8 cellular contexts compared by ENCODE assay signal in the genomic region with DNA sequence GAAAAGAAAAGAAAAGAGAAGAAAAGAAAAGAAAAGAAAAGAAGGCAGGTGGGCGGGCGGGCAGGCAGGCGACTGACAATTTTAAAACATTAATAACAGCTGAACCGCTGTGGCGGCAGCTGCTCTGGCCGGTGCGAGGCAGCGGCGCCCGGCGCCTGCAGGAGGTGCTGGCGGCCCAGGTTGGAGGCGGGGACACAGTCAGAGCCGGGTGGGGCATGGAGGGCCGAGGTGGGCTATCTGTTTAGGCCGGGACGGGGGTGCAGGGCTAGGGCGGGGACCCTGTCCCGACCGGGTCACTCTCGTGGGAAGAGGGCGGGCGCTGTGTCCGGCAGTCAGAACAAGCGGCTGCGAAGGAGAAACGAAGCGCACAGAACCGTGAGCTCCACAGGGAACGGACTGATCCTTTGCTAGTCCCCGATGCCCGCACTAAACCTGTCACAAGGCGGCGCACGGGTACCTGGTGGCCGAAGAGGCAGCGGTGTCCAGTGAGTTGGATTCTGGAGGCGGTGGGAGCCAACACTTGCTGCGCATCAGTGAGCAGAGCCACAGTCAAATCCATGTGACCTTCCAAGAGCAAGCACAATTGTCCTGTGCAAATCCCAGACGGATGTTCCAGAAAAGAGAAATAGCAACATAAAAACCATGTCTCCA. TPM values are rescaled to one million over a fixed set of nuclear protein-coding genes. Genes with fewer than 3 reads are reported as not detected.
DNase-seq lines count a peak whose midpoint lies in the region; ATAC-seq and TF ChIP-seq lines count a peak whose summit lies in the region.

No MANE protein-coding gene starts in this region.

- H3K27me3 ChIP-seq in BE2C: no peaks in the 10 kb centered on the region
- peaks cover 4 to 46% of the 10 kb centered on the region in 2 donors for H3K27me3 ChIP-seq in left lung

- DNase-seq in BE2C: peak; percentile 86
- DNase-seq in GM19238 (ENCODE audit: insufficient read length, low spot score): peak; percentile 56
- DNase-seq in NCI-H446 (lab: John Stamatoyannopoulos, UW): peak; percentile 4 to 26
- peak; percentile 37 for DNase-seq in activated CD4-positive, alpha-beta T cell treated with anti-CD3 and anti-CD28 coated beads, Interleukin-2, amount 50 U/mL, for 1 hour
- peak; percentile 63 to 76 for DNase-seq in dermis microvascular lymphatic vessel endothelial cell (ENCODE audit: low read depth in 2 of 2)
- peak; percentile 70 to 92 for DNase-seq in left lung
- peak; percentile 49 for DNase-seq in stimulated activated CD4-positive, alpha-beta T cell treated with anti-CD3 and anti-CD28 coated beads, Interleukin-4, amount 100 ng/mL, for 1 hour

- TF ChIP-seq CTCF in BE2C (IDR thresholded peaks at IDR 0.05; ENCODE audit: low read depth, low read length) (peak; percentile 63), left lung (IDR thresholded peaks at IDR 0.05) (peak; percentile 40 to 43)

- intact Hi-C loops in left lung (cut with DNase I): no loop called here

- H3K9me3 ChIP-seq in BE2C: no peaks in the 10 kb centered on the region; the same call in 1 of the 2 replicates
- no peaks in the 10 kb centered on the region for H3K9me3 ChIP-seq in left lung

- H3K27ac ChIP-seq in left lung: no peak overlapping the region

- ATAC-seq in HG03280 (IDR thresholded peaks at IDR 0.05; ENCODE audit: unreplicated experiment) (peak; percentile 97), left lung (peak; percentile 100)

- H3K36me3 ChIP-seq in BE2C: no peaks in the 10 kb centered on the region
- no peaks in the 10 kb centered on the region for H3K36me3 ChIP-seq in left lung

- H3K4me3 ChIP-seq in BE2C (ENCODE audit: low read depth, low read length): peak overlapping the region; percentile 75
- peak overlapping the region; percentile 34 to 37 for H3K4me3 ChIP-seq in left lung

- H3K4me1 ChIP-seq in BE2C: no peaks in the 10 kb centered on the region
- H3K4me1 ChIP-seq in left lung: no peaks in the 10 kb centered on the region

RNA-seq across cellular contexts. Expression of a gene that starts 13.6 kb away (rescaled TPM):
- polyA plus RNA-seq in BE2C (2012; ENCODE audit: insufficient read depth, insufficient read length, low read depth): 0.57 TPM
- 0.13 and 0.25 TPM in 2 replicates for total RNA-seq in dermis microvascular lymphatic vessel endothelial cell
- not detected for total RNA-seq in left lung

RNA-seq across cellular contexts. Expression of a gene that starts 50.5 kb away (rescaled TPM):
- polyA plus RNA-seq in BE2C (2012; ENCODE audit: insufficient read depth, insufficient read length, low read depth): 4.8 TPM
- total RNA-seq in dermis microvascular lymphatic vessel endothelial cell (21.7 and 23.1 TPM in 2 replicates), left lung (10 to 100 TPM; 15.7 to 17.7 TPM)

RNA-seq across cellular contexts. Expression of a gene that starts 50.8 kb away (rescaled TPM):
- 17.1 TPM for polyA plus RNA-seq in BE2C (2012; ENCODE audit: insufficient read depth, insufficient read length, low read depth)
- total RNA-seq in dermis microvascular lymphatic vessel endothelial cell (12.4 and 14.1 TPM in 2 replicates), left lung (10 to 100 TPM; 10.2 to 11.7 TPM)

Comparison
In these comparisons a context has a peak if more than half of its experiments do, and no peak if none do; other contexts are left out.
1. DNase-seq: peak in every context shown above with its lines; median percentile 86 in BE2C; 81 in left lung; 70 in dermis microvascular lymphatic vessel endothelial cell; 56 in GM19238; 49 in stimulated activated CD4-positive, alpha-beta T cell treated with anti-CD3 and anti-CD28 coated beads, Interleukin-4, amount 100 ng/mL, for 1 hour; 37 in activated CD4-positive, alpha-beta T cell treated with anti-CD3 and anti-CD28 coated beads, Interleukin-2, amount 50 U/mL, for 1 hour; 15 in NCI-H446.